Comparison of ENCODE assay signal across 8 cellular contexts in genomic region chr14:66495214-66496098, GRCh38. TPM values are rescaled to one million over a fixed set of nuclear protein-coding genes. Genes with fewer than 3 reads are reported as not detected.
DNase-seq lines count a peak whose midpoint lies in the region; ATAC-seq and TF ChIP-seq lines count a peak whose summit lies in the region.

No MANE protein-coding gene starts in this region.

- ATAC-seq in GM19463 (IDR thresholded peaks at IDR 0.05; ENCODE audit: unreplicated experiment) (peak; percentile 84), Right ventricle myocardium superior (ENCODE audit: poor library complexity) (peak; percentile 98)
- ATAC-seq in activated naive CD8-positive, alpha-beta T cell treated with anti-CD3 and anti-CD28 coated beads, Interleukin-2, amount 50 U/mL, for 24 hours: peak; percentile 94

- H3K4me1 ChIP-seq in prostate gland (replicated peaks): no peaks in the 10 kb centered on the region

- no peak for TF ChIP-seq POLR2A in prostate gland (IDR thresholded peaks at IDR 0.05)

- DNase-seq in DMS153 treated with DMSO at 0.1 percent for 48 hours (lab: John Stamatoyannopoulos, UW; ENCODE audit: unreplicated experiment) (peak; percentile 59), HL-60 (ENCODE audit: low read depth in 1 of 2, low spot score in 1 of 2) (peak in 1 of 2 experiments; percentile 35), NOMO-1 treated with DMSO at 0.1 percent for 48 hours (lab: John Stamatoyannopoulos, UW; ENCODE audit: unreplicated experiment) (peak; percentile 61), Right ventricle myocardium superior (no peak), prostate gland (ENCODE audit: low spot score) (peak; percentile 44), GM19240 (ENCODE audit: insufficient read length, low spot score) (no peak)
- peak; percentile 7 for DNase-seq in activated naive CD8-positive, alpha-beta T cell treated with anti-CD3 and anti-CD28 coated beads, Interleukin-2, amount 50 U/mL, for 24 hours

- no peaks in the 10 kb centered on the region for H3K9me3 ChIP-seq in prostate gland

- H3K4me1 Mint-ChIP-seq in activated naive CD8-positive, alpha-beta T cell treated with anti-CD3 and anti-CD28 coated beads, Interleukin-2, amount 50 U/mL, for 24 hours: peaks cover 20% of the 10 kb centered on the region

- no peaks in the 10 kb centered on the region for H3K36me3 Mint-ChIP-seq in activated naive CD8-positive, alpha-beta T cell treated with anti-CD3 and anti-CD28 coated beads, Interleukin-2, amount 50 U/mL, for 24 hours (ENCODE audit: low read depth)

- H3K27me3 Mint-ChIP-seq in activated naive CD8-positive, alpha-beta T cell treated with anti-CD3 and anti-CD28 coated beads, Interleukin-2, amount 50 U/mL, for 24 hours: peaks cover 2% of the 10 kb centered on the region

- H3K4me3 ChIP-seq in HL-60 (replicated peaks; ENCODE audit: insufficient read depth, low read length) (no peak overlapping the region), prostate gland (no peak overlapping the region)

- H3K9me3 Mint-ChIP-seq in activated naive CD8-positive, alpha-beta T cell treated with anti-CD3 and anti-CD28 coated beads, Interleukin-2, amount 50 U/mL, for 24 hours: no peaks in the 10 kb centered on the region

- TF ChIP-seq CTCF in HL-60 (IDR thresholded peaks at IDR 0.05; ENCODE audit: insufficient read depth, low read length): peak; percentile 31
- TF ChIP-seq CTCF in prostate gland (IDR thresholded peaks at IDR 0.05): peak; percentile 25 to 71 (median 70)

- no peak overlapping the region for H3K27ac ChIP-seq in HL-60 (replicated peaks)
- H3K27ac ChIP-seq in prostate gland: no peak overlapping the region

- H3K36me3 ChIP-seq in prostate gland: no peaks in the 10 kb centered on the region

- intact Hi-C loops in Right ventricle myocardium superior (cut with DNase I): no loop called here
- intact Hi-C loops in prostate gland (cut with DNase I): no loop called here

- no peak overlapping the region for H3K4me3 Mint-ChIP-seq in activated naive CD8-positive, alpha-beta T cell treated with anti-CD3 and anti-CD28 coated beads, Interleukin-2, amount 50 U/mL, for 24 hours

- WGBS in prostate gland: 1% methylated on average over 4 of the region's 4 CpGs

- no peaks in the 10 kb centered on the region for H3K27me3 ChIP-seq in HL-60 (ENCODE audit: insufficient read depth, poor library complexity, severe bottlenecking)
- no peaks in the 10 kb centered on the region for H3K27me3 ChIP-seq in prostate gland (replicated peaks; ENCODE audit: insufficient read depth)

- H3K27ac Mint-ChIP-seq in activated naive CD8-positive, alpha-beta T cell treated with anti-CD3 and anti-CD28 coated beads, Interleukin-2, amount 50 U/mL, for 24 hours: no peak overlapping the region

RNA-seq across cellular contexts. Expression of gene CCDC196, which starts 9.3 kb away (rescaled TPM):
- total RNA-seq in Right ventricle myocardium superior (not detected), prostate gland (1 to 10 TPM in 1 of 2 donors, not detected in 1; 2.6 TPM)

RNA-seq across cellular contexts. Expression of gene GPHN, which starts 12.5 kb away (rescaled TPM):
- total RNA-seq in Right ventricle myocardium superior: 25.1 TPM
- total RNA-seq in prostate gland: 10 to 100 TPM; 13.5 to 18.7 TPM

Comparison
In these comparisons a context has a peak if more than half of its experiments do, and no peak if none do; other contexts are left out.
1. DNase-seq: peak in DMS153 treated with DMSO at 0.1 percent for 48 hours (single experiment), NOMO-1 treated with DMSO at 0.1 percent for 48 hours (single experiment), activated naive CD8-positive, alpha-beta T cell treated with anti-CD3 and anti-CD28 coated beads, Interleukin-2, amount 50 U/mL, for 24 hours (single experiment) and prostate gland (single experiment); none in Right ventricle myocardium superior (single experiment) and GM19240 (single experiment).
2. Peak in every context shown above with its lines, with median percentiles within 50 percentile points of each other: ATAC-seq.